In the genomic region with DNA sequence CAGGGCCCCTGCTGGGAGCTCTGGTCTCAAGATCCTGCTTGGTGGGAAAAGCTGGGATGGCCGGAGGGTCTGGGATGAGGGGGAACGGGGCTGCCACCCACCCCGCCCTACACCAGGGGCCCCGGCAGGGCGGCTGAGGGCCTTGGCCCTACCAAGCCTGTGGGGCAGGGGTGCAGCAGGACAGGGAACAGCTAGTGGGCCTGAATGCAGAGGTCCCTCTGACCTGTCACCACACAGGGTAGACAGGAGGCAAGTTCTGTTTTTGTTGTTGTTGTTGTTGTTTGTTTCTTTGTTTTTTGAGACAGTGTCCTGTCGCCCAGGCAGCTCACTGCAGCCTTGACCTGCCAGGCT, we compare ENCODE assay signal across 9 cellular contexts. TPM values are rescaled to one million over a fixed set of nuclear protein-coding genes. Genes with fewer than 3 reads are reported as not detected.
DNase-seq lines count a peak whose midpoint lies in the region; ATAC-seq, FAIRE-seq and TF ChIP-seq lines count a peak whose summit lies in the region.
"Had no signal": no experiment of that assay in that cellular context is flagged by ENCODE, and none has a peak within 500 bp of the region (broad histone marks: within the 10 kb centered on the region; RNA-seq: fewer than 3 reads in every experiment).

No MANE protein-coding gene starts in this region.

- POLR2A ChIA-PET in GM12878 (lab: Charles Lee) = interaction anchor here (0.6 to 2.0 kb wide), 6 partner anchors 16 to 104 kb away, joined by 3 to 9 read pairs (median 4); a partner anchor contains a TSS

- intact Hi-C loops in GM12878 (cut with micrococcal nuclease; ENCODE audit: unreplicated experiment) = loop anchor here (5.0 kb wide), 1 partner anchor 987 kb away; no protein-coding TSS in a partner anchor

- H3K4me1 ChIP-seq in GM12878 (ENCODE audit: control insufficient read depth, insufficient read depth, low read length) = no peaks in the 10 kb centered on the region
- peaks cover 26% of the 10 kb centered on the region for H3K4me1 ChIP-seq in mesenchymal stem cell (ENCODE audit: control insufficient read depth, insufficient read depth, low read depth, low read length)
- peaks cover 9 to 70% (median 11%) of the 10 kb centered on the region in 4 donors for H3K4me1 ChIP-seq in upper lobe of left lung
- H3K4me1 ChIP-seq: ascending aorta had no signal

- in situ Hi-C loops in GM12878 (cut with MboI) = no loop called here

- H3K4me2 ChIP-seq in GM12878 (ENCODE audit: control insufficient read depth, insufficient read depth) (peak overlapping the region; percentile 68), mesenchymal stem cell (ENCODE audit: low read length, poor library complexity, severe bottlenecking) (peak overlapping the region; percentile 47)

- H3K27me3 Mint-ChIP-seq in activated naive CD4-positive, alpha-beta T cell treated with anti-CD3 and anti-CD28 coated beads, Interleukin-2, amount 50 U/mL, for 24 hours = no peaks in the 10 kb centered on the region

- H3K9me3 ChIP-seq in GM12878 (replicated peaks; ENCODE audit: control insufficient read depth, insufficient read depth, low read length) (no peaks in the 10 kb centered on the region), mesenchymal stem cell (ENCODE audit: control insufficient read depth, low read length) (no peaks in the 10 kb centered on the region), upper lobe of left lung (no peaks in the 10 kb centered on the region)
- H3K9me3 ChIP-seq: ascending aorta had no signal

- H3K79me1 ChIP-seq in mesenchymal stem cell (replicated peaks; ENCODE audit: low read length, poor library complexity, severe bottlenecking) = no peaks in the 10 kb centered on the region

- H3K4me3 ChIP-seq in GM12878 (peak overlapping the region; percentile 47; the same call in 1 of the 2 replicates), mesenchymal stem cell (ENCODE audit: insufficient read depth in 1 of 2, low read depth in 1 of 2, low read length in 2 of 2) (no peak overlapping the region), upper lobe of left lung (peak overlapping the region in 3 of 4 donors; percentile 47 to 59 (median 51))

- TF ChIP-seq CTCF in GM12878 (IDR thresholded peaks at IDR 0.05 in 2 of 3, conservative IDR thresholded peaks at IDR 0.05 in 1 of 3; ENCODE audit: control insufficient read depth in 2 of 3, extremely low read depth in 1 of 3, insufficient read depth in 1 of 3, low read depth in 3 of 3, low read length in 3 of 3) (no peak), upper lobe of left lung (IDR thresholded peaks at IDR 0.05) (no peak)

- peak overlapping the region; percentile 52 for H4K8ac ChIP-seq in mesenchymal stem cell (ENCODE audit: low read length)

- no peak overlapping the region for H4K91ac ChIP-seq in mesenchymal stem cell (ENCODE audit: low read length)

- no peak overlapping the region for H2BK120ac ChIP-seq in mesenchymal stem cell (ENCODE audit: low read depth, low read length)

- no peak overlapping the region for H3K23ac ChIP-seq in mesenchymal stem cell (ENCODE audit: low read length in 2 of 2)

- no peak overlapping the region; the same call in 1 of the 2 replicates for H3K9ac ChIP-seq in GM12878 (ENCODE audit: control insufficient read depth, insufficient read depth, low read length)
- no peak overlapping the region for H3K9ac ChIP-seq in mesenchymal stem cell (ENCODE audit: low read length)

- TF ChIP-seq EP300 in GM12878 (IDR thresholded peaks at IDR 0.05; ENCODE audit: borderline replicate concordance in 1 of 2, control insufficient read depth in 1 of 2, low read depth in 2 of 2, low read length in 2 of 2) (no peak), upper lobe of left lung (IDR thresholded peaks at IDR 0.05) (no peak)

- peaks cover 25% of the 10 kb centered on the region for H3K4me1 Mint-ChIP-seq in activated naive CD4-positive, alpha-beta T cell treated with anti-CD3 and anti-CD28 coated beads, Interleukin-2, amount 50 U/mL, for 24 hours

- FAIRE-seq in GM12878 (lab: Jason Lieb, UNC) = no peak

- no peaks in the 10 kb centered on the region for H3K79me2 ChIP-seq in GM12878 (ENCODE audit: control insufficient read depth, insufficient read depth, low read length)

- DNase-seq in activated naive CD4-positive, alpha-beta T cell treated with anti-CD3 and anti-CD28 coated beads, Interleukin-2, amount 50 U/mL, for 16 hours = no peak
- no peak for DNase-seq in GM12878 (ENCODE audit: low read depth, low spot score)
- no peak for DNase-seq in mesenchymal stem cell
- no peak for DNase-seq in upper lobe of left lung
- DNase-seq in NCI-H2227 treated with DMSO at 0.1 percent for 48 hours (lab: John Stamatoyannopoulos, UW) = no peak
- DNase-seq in epidermal melanocyte (ENCODE audit: insufficient read length, low spot score) = no peak

- 51% methylated on average over 6 of the region's 6 CpGs for WGBS in GM12878 (ENCODE audit: insufficient coverage, insufficient replicate concordance, low lambda C conversion rate, missing lambda C conversion rate)
- WGBS in mesenchymal stem cell = 66% methylated on average over 6 of the region's 6 CpGs
- WGBS in upper lobe of left lung, 2 donors = 73% methylated on average over 6 of the region's 6 CpGs; no CpG with 5 or more reads in 1 of the 2 donors

- SMC1A ChIA-PET in GM12878 (lab: Charles Lee; ENCODE audit: uncharacterized antibody, unreplicated experiment) = interaction anchor here (0.9 to 6.5 kb wide), 3 partner anchors 20 to 36 kb away, joined by 3 to 61 read pairs (median 4); a partner anchor contains a TSS

- RAD21 ChIA-PET in GM12878 (lab: Charles Lee; ENCODE audit: unreplicated experiment) = interaction anchor here (0.7 to 4.6 kb wide), 4 partner anchors 16 to 68 kb away, joined by 3 to 59 read pairs (median 3); a partner anchor contains a TSS

- H3K27ac ChIP-seq in GM12878 (ENCODE audit: control insufficient read depth, insufficient read depth) = no peak overlapping the region
- no peak overlapping the region for H3K27ac ChIP-seq in mesenchymal stem cell (ENCODE audit: low read length, poor library complexity, severe bottlenecking)
- H3K27ac ChIP-seq in upper lobe of left lung = peak overlapping the region; percentile 12 to 87 (median 61)
- H3K27ac ChIP-seq: ascending aorta had no signal

- H2AFZ ChIP-seq in GM12878 (ENCODE audit: control insufficient read depth, low read depth, low read length) (peak overlapping the region; percentile 60), mesenchymal stem cell (ENCODE audit: low read depth, low read length) (peak overlapping the region; percentile 36)

- no peak for TF ChIP-seq POLR2A in GM12878 (IDR thresholded peaks at IDR 0.05; ENCODE audit: low read depth, low read length)
- no peak for TF ChIP-seq POLR2A in upper lobe of left lung (IDR thresholded peaks at IDR 0.05)

- peak overlapping the region; percentile 4 for H3K27ac Mint-ChIP-seq in activated naive CD4-positive, alpha-beta T cell treated with anti-CD3 and anti-CD28 coated beads, Interleukin-2, amount 50 U/mL, for 24 hours

- H3K27me3 ChIP-seq in GM12878 (replicated peaks in 1 of 2; ENCODE audit: control insufficient read depth in 2 of 2, insufficient read depth in 2 of 2, low read length in 1 of 2) = no peaks in the 10 kb centered on the region
- peaks cover 0 to 10% of the 10 kb centered on the region in 2 experiments for H3K27me3 ChIP-seq in mesenchymal stem cell (ENCODE audit: control insufficient read depth in 1 of 2, insufficient read depth in 1 of 2, low read length in 2 of 2)
- H3K27me3 ChIP-seq in upper lobe of left lung = no peaks in the 10 kb centered on the region
- H3K27me3 ChIP-seq: ascending aorta had no signal

- H3K18ac ChIP-seq in mesenchymal stem cell (ENCODE audit: low read depth in 1 of 2, low read length in 2 of 2) = peak overlapping the region in 1 of 2 experiments; percentile 21

- no peak overlapping the region for H3K4ac ChIP-seq in mesenchymal stem cell (ENCODE audit: low read depth in 1 of 2, low read length in 2 of 2)

- H2BK5ac ChIP-seq in mesenchymal stem cell (ENCODE audit: low read depth, low read length, poor library complexity, severe bottlenecking) = no peak overlapping the region

- no peaks in the 10 kb centered on the region for H3K9me3 Mint-ChIP-seq in activated naive CD4-positive, alpha-beta T cell treated with anti-CD3 and anti-CD28 coated beads, Interleukin-2, amount 50 U/mL, for 24 hours

- CTCF ChIA-PET in GM12878 (lab: Yijun Ruan, JAX) = interaction anchor here (0.9 to 8.7 kb wide), 4 partner anchors 19 to 105 kb away, joined by 3 to 172 read pairs (median 22); a partner anchor contains a TSS

- TF ChIP-seq RAD21 in GM12878 (IDR thresholded peaks at IDR 0.05; ENCODE audit: insufficient read depth, low read depth, low read length) = no peak

- peak overlapping the region in 1 of 2 experiments; percentile 96 for H2BK12ac ChIP-seq in mesenchymal stem cell (ENCODE audit: low read length in 2 of 2)

- no peak overlapping the region for H2AK5ac ChIP-seq in mesenchymal stem cell (ENCODE audit: low read length, severe bottlenecking)

- H2BK15ac ChIP-seq in mesenchymal stem cell (ENCODE audit: low read depth, poor library complexity, severe bottlenecking) = no peak overlapping the region

- H4K20me1 ChIP-seq in GM12878 (ENCODE audit: control insufficient read depth, insufficient read depth) = no peaks in the 10 kb centered on the region

- ATAC-seq in GM12878 (peak; percentile 22), upper lobe of left lung (ENCODE audit: low FRiP score in 2 of 2) (peak; percentile 4 to 20), HG03469 (IDR thresholded peaks at IDR 0.05; ENCODE audit: unreplicated experiment) (no peak)

- H3K4me3 Mint-ChIP-seq in activated naive CD4-positive, alpha-beta T cell treated with anti-CD3 and anti-CD28 coated beads, Interleukin-2, amount 50 U/mL, for 24 hours = peak overlapping the region; percentile 11

- no TSS peak for BruUV-seq in GM12878 (replicated peaks; lab: Mats Ljungman, UMichigan)

- H3K36me3 ChIP-seq in GM12878 (ENCODE audit: control insufficient read depth in 2 of 2, insufficient read depth in 2 of 2, low read length in 1 of 2) (peaks cover 0 to 10% of the 10 kb centered on the region in 2 experiments; a peak in 3 of 4 replicates), mesenchymal stem cell (ENCODE audit: control insufficient read depth in 1 of 2, insufficient read depth in 2 of 2, low read depth in 1 of 2, low read length in 2 of 2) (peaks cover 20 to 31% of the 10 kb centered on the region in 2 experiments), upper lobe of left lung (peaks cover 0 to 17% (median 6%) of the 10 kb centered on the region in 4 donors)

- peaks cover 3% of the 10 kb centered on the region for H3K36me3 Mint-ChIP-seq in activated naive CD4-positive, alpha-beta T cell treated with anti-CD3 and anti-CD28 coated beads, Interleukin-2, amount 50 U/mL, for 24 hours

- no peak overlapping the region for H3K14ac ChIP-seq in mesenchymal stem cell (ENCODE audit: low read length in 2 of 2)

RNA-seq across cellular contexts. Expression of a gene that starts 0.3 kb away (rescaled TPM):
- total RNA-seq in GM12878 (2013; cell fraction: nucleolus; rRNA removed) = 8.3 and 9.0 TPM in 2 replicates
- total RNA-seq in GM12878 (2014; rRNA removed) = 2.1 and 2.2 TPM in 2 replicates
- 1.6 and 1.8 TPM in 2 replicates for total RNA-seq in GM12878 (2014; rRNA removed; fragmentation: Illumina TruSeq; extraction: Trizol)
- total RNA-seq in GM12878 (2021) = 4.9 and 6.8 TPM in 2 replicates
- polyA plus RNA-seq in GM12878 (2011; ENCODE audit: low read depth) = 3.9 TPM
- 1.1 and 1.6 TPM in 2 replicates for polyA plus RNA-seq in GM12878 (2011; rRNA removed)
- polyA plus RNA-seq in GM12878 (2011; cell fraction: cytosol; rRNA removed) = 2.1 and 2.3 TPM in 2 replicates
- polyA plus RNA-seq in GM12878 (2011; cell fraction: nucleus; rRNA removed) = 4.1 and 6.0 TPM in 2 replicates
- polyA plus RNA-seq in GM12878 (2012) = 7.1 and 8.3 TPM in 2 replicates
- 0.19 and 1.3 TPM in 2 replicates for polyA plus RNA-seq in GM12878 (2014; fragmentation: Illumina TruSeq; extraction: Trizol)
- polyA plus RNA-seq in GM12878 (2014; fragmentation: Nextera tagmentation; extraction: Ambion mirVana) = not detected
- 4.0 and 4.5 TPM in 2 replicates for polyA plus RNA-seq in GM12878 (2014; rRNA removed)
- under 1 TPM in 1 of 2 experiments, not detected in 1; 0.36 TPM for polyA plus RNA-seq in GM12878 (2016; fragmentation: Nextera tagmentation; extraction: Ambion mirVana)
- 0.44 and 2.3 TPM in 2 replicates for polyA minus RNA-seq in GM12878 (2011; rRNA and poly(A)+ RNA removed)
- polyA minus RNA-seq in GM12878 (2011; cell fraction: cytosol; rRNA and poly(A)+ RNA removed) = 0.83 TPM in 1 of 2 replicates, not detected in the other
- polyA minus RNA-seq in GM12878 (2011; cell fraction: nucleus; rRNA and poly(A)+ RNA removed) = 0.96 and 2.1 TPM in 2 replicates
- polyA plus RNA-seq in mesenchymal stem cell (2013, experiment 1 of 2) = 20.4 TPM
- polyA plus RNA-seq in mesenchymal stem cell (2013, experiment 2 of 2) = 17.0 TPM
- 10 to 100 TPM; 32.8 to 81.7 (median 54.5) TPM for total RNA-seq in upper lobe of left lung

RNA-seq across cellular contexts. Expression of a gene that starts 9.9 kb away (rescaled TPM):
- total RNA-seq in GM12878 (2013; cell fraction: nucleolus; rRNA removed) = 17.5 and 20.3 TPM in 2 replicates
- 82.6 and 100 TPM in 2 replicates for total RNA-seq in GM12878 (2014; rRNA removed)
- 59.6 and 69.5 TPM in 2 replicates for total RNA-seq in GM12878 (2014; rRNA removed; fragmentation: Illumina TruSeq; extraction: Trizol)
- total RNA-seq in GM12878 (2021) = 113 and 123 TPM in 2 replicates
- 40.6 TPM for polyA plus RNA-seq in GM12878 (2011; ENCODE audit: low read depth)
- polyA plus RNA-seq in GM12878 (2011; rRNA removed) = 25.4 and 45.1 TPM in 2 replicates
- 77.8 and 104 TPM in 2 replicates for polyA plus RNA-seq in GM12878 (2011; cell fraction: cytosol; rRNA removed)
- 54.2 and 67.6 TPM in 2 replicates for polyA plus RNA-seq in GM12878 (2011; cell fraction: nucleus; rRNA removed)
- 64.3 and 68.0 TPM in 2 replicates for polyA plus RNA-seq in GM12878 (2012)
- polyA plus RNA-seq in GM12878 (2014; fragmentation: Illumina TruSeq; extraction: Trizol) = 88.7 and 97.7 TPM in 2 replicates
- 10 to 100 TPM in 1 of 2 experiments, 1 to 10 TPM in 1; 7.9 to 26.6 TPM for polyA plus RNA-seq in GM12878 (2014; fragmentation: Nextera tagmentation; extraction: Ambion mirVana)
- polyA plus RNA-seq in GM12878 (2014; rRNA removed) = 158 TPM in 2 replicates
- polyA plus RNA-seq in GM12878 (2016; fragmentation: Nextera tagmentation; extraction: Ambion mirVana) = 100 to 1,000 TPM; 209 to 212 TPM
- 31.8 and 50.4 TPM in 2 replicates for polyA minus RNA-seq in GM12878 (2011; rRNA and poly(A)+ RNA removed)
- polyA minus RNA-seq in GM12878 (2011; cell fraction: cytosol; rRNA and poly(A)+ RNA removed) = 17.2 and 25.0 TPM in 2 replicates
- polyA minus RNA-seq in GM12878 (2011; cell fraction: nucleus; rRNA and poly(A)+ RNA removed) = 13.3 and 24.4 TPM in 2 replicates
- 173 TPM for polyA plus RNA-seq in mesenchymal stem cell (2013, experiment 1 of 2)
- polyA plus RNA-seq in mesenchymal stem cell (2013, experiment 2 of 2) = 171 TPM
- 100 to 1,000 TPM in 2 of 6 donors, 10 to 100 TPM in 4; 30.7 to 116 (median 76.2) TPM for total RNA-seq in upper lobe of left lung

RNA-seq across cellular contexts. Expression of a gene that starts 18.7 kb away (rescaled TPM):
- 91.6 and 99.6 TPM in 2 replicates for total RNA-seq in GM12878 (2013; cell fraction: nucleolus; rRNA removed)
- total RNA-seq in GM12878 (2014; rRNA removed) (77.1 and 92.8 TPM in 2 replicates), GM12878 (2014; rRNA removed; fragmentation: Illumina TruSeq; extraction: Trizol) (19.0 and 19.5 TPM in 2 replicates), GM12878 (2021) (112 and 120 TPM in 2 replicates), upper lobe of left lung (100 to 1,000 TPM in 2 of 6 donors, 10 to 100 TPM in 4; 33.4 to 353 (median 82.6) TPM)
- 15.0 TPM for polyA plus RNA-seq in GM12878 (2011; ENCODE audit: low read depth)
- polyA plus RNA-seq in GM12878 (2011; rRNA removed) (8.5 and 22.0 TPM in 2 replicates), GM12878 (2014; fragmentation: Illumina TruSeq; extraction: Trizol) (2.2 and 14.6 TPM in 2 replicates), GM12878 (2014; fragmentation: Nextera tagmentation; extraction: Ambion mirVana) (1 to 10 TPM in 1 of 2 experiments, under 1 TPM in 1; 0.71 to 6.0 TPM), GM12878 (2014; rRNA removed) (102 and 116 TPM in 2 replicates), GM12878 (2016; fragmentation: Nextera tagmentation; extraction: Ambion mirVana) (10 to 100 TPM; 66.6 to 81.6 TPM)
- 33.8 and 45.0 TPM in 2 replicates for polyA plus RNA-seq in GM12878 (2011; cell fraction: cytosol; rRNA removed)
- polyA plus RNA-seq in GM12878 (2011; cell fraction: nucleus; rRNA removed) = 299 and 365 TPM in 2 replicates
- 51.0 and 62.3 TPM in 2 replicates for polyA plus RNA-seq in GM12878 (2012)
- 9.7 and 37.3 TPM in 2 replicates for polyA minus RNA-seq in GM12878 (2011; rRNA and poly(A)+ RNA removed)
- polyA minus RNA-seq in GM12878 (2011; cell fraction: cytosol; rRNA and poly(A)+ RNA removed) = 23.3 and 31.5 TPM in 2 replicates
- polyA minus RNA-seq in GM12878 (2011; cell fraction: nucleus; rRNA and poly(A)+ RNA removed) = 47.1 and 68.5 TPM in 2 replicates
- polyA plus RNA-seq in mesenchymal stem cell (2013, experiment 1 of 2) = 0.83 TPM
- polyA plus RNA-seq in mesenchymal stem cell (2013, experiment 2 of 2) = 1.1 TPM

RNA-seq across cellular contexts. Expression of a gene that starts 26.8 kb away (rescaled TPM):
- 24.5 and 28.7 TPM in 2 replicates for total RNA-seq in GM12878 (2013; cell fraction: nucleolus; rRNA removed)
- total RNA-seq in GM12878 (2014; rRNA removed) = 18.8 and 25.5 TPM in 2 replicates
- 8.8 and 10.6 TPM in 2 replicates for total RNA-seq in GM12878 (2014; rRNA removed; fragmentation: Illumina TruSeq; extraction: Trizol)
- total RNA-seq in GM12878 (2021) = 86.1 and 92.7 TPM in 2 replicates
- polyA plus RNA-seq in GM12878 (2011; ENCODE audit: low read depth) = 14.7 TPM
- polyA plus RNA-seq in GM12878 (2011; rRNA removed) = 2.3 and 4.1 TPM in 2 replicates
- 11.0 and 15.4 TPM in 2 replicates for polyA plus RNA-seq in GM12878 (2011; cell fraction: cytosol; rRNA removed)
- 29.9 and 55.9 TPM in 2 replicates for polyA plus RNA-seq in GM12878 (2011; cell fraction: nucleus; rRNA removed)
- 25.7 and 35.7 TPM in 2 replicates for polyA plus RNA-seq in GM12878 (2012)
- 7.4 and 21.5 TPM in 2 replicates for polyA plus RNA-seq in GM12878 (2014; fragmentation: Illumina TruSeq; extraction: Trizol)
- polyA plus RNA-seq in GM12878 (2014; fragmentation: Nextera tagmentation; extraction: Ambion mirVana) = 1 to 10 TPM; 3.9 to 7.6 TPM
- polyA plus RNA-seq in GM12878 (2014; rRNA removed) = 32.0 and 45.1 TPM in 2 replicates
- 10 to 100 TPM; 39.3 to 39.8 TPM for polyA plus RNA-seq in GM12878 (2016; fragmentation: Nextera tagmentation; extraction: Ambion mirVana)
- 4.8 and 11.2 TPM in 2 replicates for polyA minus RNA-seq in GM12878 (2011; rRNA and poly(A)+ RNA removed)
- 28.6 and 29.6 TPM in 2 replicates for polyA minus RNA-seq in GM12878 (2011; cell fraction: cytosol; rRNA and poly(A)+ RNA removed)
- polyA minus RNA-seq in GM12878 (2011; cell fraction: nucleus; rRNA and poly(A)+ RNA removed) = 9.9 and 19.6 TPM in 2 replicates
- 27.2 TPM for polyA plus RNA-seq in mesenchymal stem cell (2013, experiment 1 of 2)
- polyA plus RNA-seq in mesenchymal stem cell (2013, experiment 2 of 2) = 23.7 TPM
- total RNA-seq in upper lobe of left lung = 10 to 100 TPM; 40.8 to 78.9 (median 52.2) TPM

RNA-seq across cellular contexts. Expression of a gene that starts 27.8 kb away (rescaled TPM):
- total RNA-seq in GM12878 (2013; cell fraction: nucleolus; rRNA removed) = 2.9 and 4.2 TPM in 2 replicates
- total RNA-seq in GM12878 (2014; rRNA removed) = 5.0 and 8.5 TPM in 2 replicates
- total RNA-seq in GM12878 (2014; rRNA removed; fragmentation: Illumina TruSeq; extraction: Trizol) = 1.6 and 1.7 TPM in 2 replicates
- total RNA-seq in GM12878 (2021) = 6.1 and 6.3 TPM in 2 replicates
- 1.3 TPM for polyA plus RNA-seq in GM12878 (2011; ENCODE audit: low read depth)
- polyA plus RNA-seq in GM12878 (2011; rRNA removed) = 3.0 and 4.2 TPM in 2 replicates
- polyA plus RNA-seq in GM12878 (2011; cell fraction: cytosol; rRNA removed) = 9.1 and 11.2 TPM in 2 replicates
- 4.7 and 5.0 TPM in 2 replicates for polyA plus RNA-seq in GM12878 (2011; cell fraction: nucleus; rRNA removed)
- polyA plus RNA-seq in GM12878 (2012) = 5.0 and 5.4 TPM in 2 replicates
- polyA plus RNA-seq in GM12878 (2014; fragmentation: Illumina TruSeq; extraction: Trizol) = 0.36 and 0.88 TPM in 2 replicates
- under 1 TPM; 0.45 to 0.99 TPM for polyA plus RNA-seq in GM12878 (2014; fragmentation: Nextera tagmentation; extraction: Ambion mirVana)
- 5.6 and 7.0 TPM in 2 replicates for polyA plus RNA-seq in GM12878 (2014; rRNA removed)
- polyA plus RNA-seq in GM12878 (2016; fragmentation: Nextera tagmentation; extraction: Ambion mirVana) = 1 to 10 TPM; 4.0 to 4.8 TPM
- polyA minus RNA-seq in GM12878 (2011; rRNA and poly(A)+ RNA removed) = 3.2 and 6.9 TPM in 2 replicates
- 0.94 and 2.7 TPM in 2 replicates for polyA minus RNA-seq in GM12878 (2011; cell fraction: cytosol; rRNA and poly(A)+ RNA removed)
- polyA minus RNA-seq in GM12878 (2011; cell fraction: nucleus; rRNA and poly(A)+ RNA removed) = 3.0 and 3.4 TPM in 2 replicates
- 5.8 TPM for polyA plus RNA-seq in mesenchymal stem cell (2013, experiment 1 of 2)
- polyA plus RNA-seq in mesenchymal stem cell (2013, experiment 2 of 2) = 5.5 TPM
- 10 to 100 TPM in 2 of 6 donors, 1 to 10 TPM in 4; 2.1 to 17.7 (median 5.0) TPM for total RNA-seq in upper lobe of left lung

Comparison
In these comparisons a context has a peak if more than half of its experiments do, and no peak if none do; other contexts are left out.
1. H3K27ac ChIP-seq: peak in upper lobe of left lung (4 of 4); none in GM12878 (single experiment) and mesenchymal stem cell (single experiment).
2. H3K4me3 ChIP-seq: peak in GM12878 (single experiment) and upper lobe of left lung (3 of 4); none in mesenchymal stem cell (0 of 2).